Comparison of ENCODE assay signal across 1 cellular context in genomic region chr12:52184813-52185212, GRCh38.
TF ChIP-seq lines count a peak whose summit lies in the region.

No MANE protein-coding gene starts in this region.

TF ChIP-seq in HepG2, 621 proteins besides CTCF, POLR2A, EP300 and RAD21:
- no peak for TF ChIP-seq SMAD3 (CRISPR knock-in tag; IDR thresholded peaks at IDR 0.05)
- TF ChIP-seq ZNF800 (CRISPR knock-in tag; IDR thresholded peaks at IDR 0.05) = no peak
- no peak for TF ChIP-seq TRIM24 (CRISPR knock-in tag; IDR thresholded peaks at IDR 0.05)
- TF ChIP-seq ZSCAN5A (CRISPR knock-in tag; IDR thresholded peaks at IDR 0.05; ENCODE audit: borderline replicate concordance) = no peak
- TF ChIP-seq HBP1 (CRISPR knock-in tag; IDR thresholded peaks at IDR 0.05; ENCODE audit: low read depth) = no peak
- TF ChIP-seq CREB1 (IDR thresholded peaks at IDR 0.05) = peak; percentile 62
- no peak for TF ChIP-seq CREB1 (CRISPR knock-in tag; IDR thresholded peaks at IDR 0.05)
- peak; percentile 63 for TF ChIP-seq ATF7 (IDR thresholded peaks at IDR 0.05)
- TF ChIP-seq ATF7 (CRISPR knock-in tag; IDR thresholded peaks at IDR 0.05) = no peak
- no peak for TF ChIP-seq ZNF574 (CRISPR knock-in tag; IDR thresholded peaks at IDR 0.05)
